Comparison of ENCODE assay signal across 1 cellular context in the genomic region with DNA sequence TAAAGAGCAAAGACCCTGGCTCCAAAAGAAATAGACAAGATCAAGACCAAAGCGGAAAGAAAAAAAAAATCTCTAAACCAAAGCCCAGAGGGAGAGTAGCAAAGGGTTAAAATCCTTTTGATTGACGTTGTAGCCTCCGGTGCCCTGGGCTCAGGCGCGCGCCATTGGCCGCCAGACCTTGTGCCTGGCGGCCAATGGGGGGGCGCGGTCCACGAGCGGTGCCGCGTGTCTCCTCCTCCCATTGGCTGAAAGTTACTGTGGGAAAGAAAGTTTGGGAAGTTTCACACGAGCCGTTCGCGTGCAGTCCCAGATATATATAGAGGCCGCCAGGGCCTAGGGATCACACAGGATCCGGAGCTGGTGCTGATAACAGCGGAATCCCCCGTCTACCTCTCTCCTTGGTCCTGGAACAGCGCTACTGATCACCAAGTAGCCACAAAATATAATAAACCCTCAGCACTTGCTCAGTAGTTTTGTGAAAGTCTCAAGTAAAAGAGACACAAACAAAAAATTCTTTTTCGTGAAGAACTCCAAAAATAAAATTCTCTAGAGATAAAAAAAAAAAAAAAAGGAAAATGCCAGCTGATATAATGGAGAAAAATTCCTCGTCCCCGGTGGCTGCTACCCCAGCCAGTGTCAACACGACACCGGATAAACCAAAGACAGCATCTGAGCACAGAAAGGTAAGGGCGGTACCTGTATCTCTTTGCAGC.
TF ChIP-seq lines count a peak whose summit lies in the region.

A gene with protein sequence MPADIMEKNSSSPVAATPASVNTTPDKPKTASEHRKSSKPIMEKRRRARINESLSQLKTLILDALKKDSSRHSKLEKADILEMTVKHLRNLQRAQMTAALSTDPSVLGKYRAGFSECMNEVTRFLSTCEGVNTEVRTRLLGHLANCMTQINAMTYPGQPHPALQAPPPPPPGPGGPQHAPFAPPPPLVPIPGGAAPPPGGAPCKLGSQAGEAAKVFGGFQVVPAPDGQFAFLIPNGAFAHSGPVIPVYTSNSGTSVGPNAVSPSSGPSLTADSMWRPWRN (plus strand): TSS at position 343 of the 713 bp plus-strand sequence. CDS start 233 bp downstream, at position 576.

TF ChIP-seq in HepG2, 621 proteins besides CTCF, POLR2A, EP300 and RAD21 (continued from another document and continues in another):
- TF ChIP-seq ZNF550 (CRISPR knock-in tag; IDR thresholded peaks at IDR 0.05; ENCODE audit: borderline replicate concordance) (no peak), ZNF232 (CRISPR knock-in tag; IDR thresholded peaks at IDR 0.05; ENCODE audit: borderline replicate concordance) (peak; percentile 94; the same call in 1 of the 2 replicates), NR2F1 (CRISPR knock-in tag; IDR thresholded peaks at IDR 0.05) (no peak), NBN (conservative IDR thresholded peaks at IDR 0.05) (no peak), YEATS2 (CRISPR knock-in tag; IDR thresholded peaks at IDR 0.05; ENCODE audit: borderline replicate concordance) (peak; percentile 85; the same call in 1 of the 2 replicates), ZFP90 (CRISPR knock-in tag; IDR thresholded peaks at IDR 0.05; ENCODE audit: borderline replicate concordance) (peak; percentile 59), KLF11 (CRISPR knock-in tag; IDR thresholded peaks at IDR 0.05) (peak; percentile 34; the same call in 1 of the 2 replicates), NFKB2 (CRISPR knock-in tag; IDR thresholded peaks at IDR 0.05; ENCODE audit: borderline replicate concordance) (peak; percentile 86), XBP1 (CRISPR knock-in tag; IDR thresholded peaks at IDR 0.05) (peak; percentile 66; the same call in 1 of the 2 replicates), NCOR1 (IDR thresholded peaks at IDR 0.05; ENCODE audit: borderline replicate concordance, low read length) (peak; percentile 28; the same call in 1 of the 2 replicates), CREB1 (IDR thresholded peaks at IDR 0.05) (peak; percentile 63), CREB1 (CRISPR knock-in tag; IDR thresholded peaks at IDR 0.05) (peak; percentile 76), MTF1 (CRISPR knock-in tag; IDR thresholded peaks at IDR 0.05) (peak; percentile 93), NFYC (CRISPR knock-in tag; IDR thresholded peaks at IDR 0.05) (peak; percentile 89), ZNF629 (CRISPR knock-in tag; conservative IDR thresholded peaks at IDR 0.05) (peak; percentile 53), SRSF4 (IDR thresholded peaks at IDR 0.05; ENCODE audit: low read depth, low read length, poor library complexity, severe bottlenecking) (no peak), HMG20A (CRISPR knock-in tag; IDR thresholded peaks at IDR 0.05; ENCODE audit: borderline replicate concordance) (peak; percentile 40; the same call in 1 of the 2 replicates), MTA3 (CRISPR knock-in tag; IDR thresholded peaks at IDR 0.05) (no peak), MEIS2 (CRISPR knock-in tag; IDR thresholded peaks at IDR 0.05) (peak; percentile 86), SIX1 (CRISPR knock-in tag; IDR thresholded peaks at IDR 0.05; ENCODE audit: borderline replicate concordance) (peak; percentile 47; the same call in 1 of the 2 replicates), ZFP36L1 (CRISPR knock-in tag; IDR thresholded peaks at IDR 0.05) (peak; percentile 89; the same call in 1 of the 2 replicates), ZNF256 (CRISPR knock-in tag; conservative IDR thresholded peaks at IDR 0.05) (peak; percentile 84; the same call in 1 of the 2 replicates), PRPF4 (IDR thresholded peaks at IDR 0.05; ENCODE audit: low read depth, low read length, poor library complexity, severe bottlenecking) (no peak), ETV6 (CRISPR knock-in tag; conservative IDR thresholded peaks at IDR 0.05) (0 out of 2 replicates have a peak, but pooled peaks have one; percentile 73), ZNF572 (CRISPR knock-in tag; IDR thresholded peaks at IDR 0.05) (no peak), IRF2 (CRISPR knock-in tag; IDR thresholded peaks at IDR 0.05) (peak; percentile 90), NFKBIZ (CRISPR knock-in tag; IDR thresholded peaks at IDR 0.05) (peak; percentile 59; the same call in 1 of the 2 replicates), NR2F6 (IDR thresholded peaks at IDR 0.05) (no peak), NR2F6 (CRISPR knock-in tag; IDR thresholded peaks at IDR 0.05) (peak; percentile 38; the same call in 1 of the 2 replicates), SALL1 (CRISPR knock-in tag; IDR thresholded peaks at IDR 0.05) (peak; percentile 88), MED1 (CRISPR knock-in tag; IDR thresholded peaks at IDR 0.05) (peak; percentile 89), ARHGAP35 (CRISPR knock-in tag; IDR thresholded peaks at IDR 0.05; ENCODE audit: borderline replicate concordance) (no peak), NR1H2 (CRISPR knock-in tag; IDR thresholded peaks at IDR 0.05; ENCODE audit: borderline replicate concordance, low read depth) (no peak), TOPORS (CRISPR knock-in tag; IDR thresholded peaks at IDR 0.05) (0 out of 2 replicates have a peak, but pooled peaks have one; percentile 54)
- TF ChIP-seq, protein P1, sequence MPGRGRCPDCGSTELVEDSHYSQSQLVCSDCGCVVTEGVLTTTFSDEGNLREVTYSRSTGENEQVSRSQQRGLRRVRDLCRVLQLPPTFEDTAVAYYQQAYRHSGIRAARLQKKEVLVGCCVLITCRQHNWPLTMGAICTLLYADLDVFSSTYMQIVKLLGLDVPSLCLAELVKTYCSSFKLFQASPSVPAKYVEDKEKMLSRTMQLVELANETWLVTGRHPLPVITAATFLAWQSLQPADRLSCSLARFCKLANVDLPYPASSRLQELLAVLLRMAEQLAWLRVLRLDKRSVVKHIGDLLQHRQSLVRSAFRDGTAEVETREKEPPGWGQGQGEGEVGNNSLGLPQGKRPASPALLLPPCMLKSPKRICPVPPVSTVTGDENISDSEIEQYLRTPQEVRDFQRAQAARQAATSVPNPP (CRISPR knock-in tag; IDR thresholded peaks at IDR 0.05): peak; percentile 90; the same call in 1 of the 2 replicates
- TF ChIP-seq, protein P2, sequence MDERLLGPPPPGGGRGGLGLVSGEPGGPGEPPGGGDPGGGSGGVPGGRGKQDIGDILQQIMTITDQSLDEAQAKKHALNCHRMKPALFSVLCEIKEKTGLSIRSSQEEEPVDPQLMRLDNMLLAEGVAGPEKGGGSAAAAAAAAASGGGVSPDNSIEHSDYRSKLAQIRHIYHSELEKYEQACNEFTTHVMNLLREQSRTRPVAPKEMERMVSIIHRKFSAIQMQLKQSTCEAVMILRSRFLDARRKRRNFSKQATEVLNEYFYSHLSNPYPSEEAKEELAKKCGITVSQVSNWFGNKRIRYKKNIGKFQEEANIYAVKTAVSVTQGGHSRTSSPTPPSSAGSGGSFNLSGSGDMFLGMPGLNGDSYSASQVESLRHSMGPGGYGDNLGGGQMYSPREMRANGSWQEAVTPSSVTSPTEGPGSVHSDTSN (CRISPR knock-in tag; IDR thresholded peaks at IDR 0.05): peak; percentile 83
- TF ChIP-seq, protein P3, sequence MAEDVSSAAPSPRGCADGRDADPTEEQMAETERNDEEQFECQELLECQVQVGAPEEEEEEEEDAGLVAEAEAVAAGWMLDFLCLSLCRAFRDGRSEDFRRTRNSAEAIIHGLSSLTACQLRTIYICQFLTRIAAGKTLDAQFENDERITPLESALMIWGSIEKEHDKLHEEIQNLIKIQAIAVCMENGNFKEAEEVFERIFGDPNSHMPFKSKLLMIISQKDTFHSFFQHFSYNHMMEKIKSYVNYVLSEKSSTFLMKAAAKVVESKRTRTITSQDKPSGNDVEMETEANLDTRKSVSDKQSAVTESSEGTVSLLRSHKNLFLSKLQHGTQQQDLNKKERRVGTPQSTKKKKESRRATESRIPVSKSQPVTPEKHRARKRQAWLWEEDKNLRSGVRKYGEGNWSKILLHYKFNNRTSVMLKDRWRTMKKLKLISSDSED (CRISPR knock-in tag; IDR thresholded peaks at IDR 0.05): no peak
- TF ChIP-seq, protein P4, sequence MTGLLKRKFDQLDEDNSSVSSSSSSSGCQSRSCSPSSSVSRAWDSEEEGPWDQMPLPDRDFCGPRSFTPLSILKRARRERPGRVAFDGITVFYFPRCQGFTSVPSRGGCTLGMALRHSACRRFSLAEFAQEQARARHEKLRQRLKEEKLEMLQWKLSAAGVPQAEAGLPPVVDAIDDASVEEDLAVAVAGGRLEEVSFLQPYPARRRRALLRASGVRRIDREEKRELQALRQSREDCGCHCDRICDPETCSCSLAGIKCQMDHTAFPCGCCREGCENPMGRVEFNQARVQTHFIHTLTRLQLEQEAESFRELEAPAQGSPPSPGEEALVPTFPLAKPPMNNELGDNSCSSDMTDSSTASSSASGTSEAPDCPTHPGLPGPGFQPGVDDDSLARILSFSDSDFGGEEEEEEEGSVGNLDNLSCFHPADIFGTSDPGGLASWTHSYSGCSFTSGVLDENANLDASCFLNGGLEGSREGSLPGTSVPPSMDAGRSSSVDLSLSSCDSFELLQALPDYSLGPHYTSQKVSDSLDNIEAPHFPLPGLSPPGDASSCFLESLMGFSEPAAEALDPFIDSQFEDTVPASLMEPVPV (CRISPR knock-in tag; IDR thresholded peaks at IDR 0.05): peak; percentile 69; the same call in 1 of the 2 replicates
- TF ChIP-seq, protein P5, sequence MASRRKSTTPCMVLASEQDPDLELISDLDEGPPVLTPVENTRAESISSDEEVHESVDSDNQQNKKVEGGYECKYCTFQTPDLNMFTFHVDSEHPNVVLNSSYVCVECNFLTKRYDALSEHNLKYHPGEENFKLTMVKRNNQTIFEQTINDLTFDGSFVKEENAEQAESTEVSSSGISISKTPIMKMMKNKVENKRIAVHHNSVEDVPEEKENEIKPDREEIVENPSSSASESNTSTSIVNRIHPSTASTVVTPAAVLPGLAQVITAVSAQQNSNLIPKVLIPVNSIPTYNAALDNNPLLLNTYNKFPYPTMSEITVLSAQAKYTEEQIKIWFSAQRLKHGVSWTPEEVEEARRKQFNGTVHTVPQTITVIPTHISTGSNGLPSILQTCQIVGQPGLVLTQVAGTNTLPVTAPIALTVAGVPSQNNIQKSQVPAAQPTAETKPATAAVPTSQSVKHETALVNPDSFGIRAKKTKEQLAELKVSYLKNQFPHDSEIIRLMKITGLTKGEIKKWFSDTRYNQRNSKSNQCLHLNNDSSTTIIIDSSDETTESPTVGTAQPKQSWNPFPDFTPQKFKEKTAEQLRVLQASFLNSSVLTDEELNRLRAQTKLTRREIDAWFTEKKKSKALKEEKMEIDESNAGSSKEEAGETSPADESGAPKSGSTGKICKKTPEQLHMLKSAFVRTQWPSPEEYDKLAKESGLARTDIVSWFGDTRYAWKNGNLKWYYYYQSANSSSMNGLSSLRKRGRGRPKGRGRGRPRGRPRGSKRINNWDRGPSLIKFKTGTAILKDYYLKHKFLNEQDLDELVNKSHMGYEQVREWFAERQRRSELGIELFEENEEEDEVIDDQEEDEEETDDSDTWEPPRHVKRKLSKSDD (CRISPR knock-in tag; IDR thresholded peaks at IDR 0.05; ENCODE audit: low read depth): 0 out of 2 replicates have a peak, but pooled peaks have one; percentile 57
- TF ChIP-seq, protein P6, sequence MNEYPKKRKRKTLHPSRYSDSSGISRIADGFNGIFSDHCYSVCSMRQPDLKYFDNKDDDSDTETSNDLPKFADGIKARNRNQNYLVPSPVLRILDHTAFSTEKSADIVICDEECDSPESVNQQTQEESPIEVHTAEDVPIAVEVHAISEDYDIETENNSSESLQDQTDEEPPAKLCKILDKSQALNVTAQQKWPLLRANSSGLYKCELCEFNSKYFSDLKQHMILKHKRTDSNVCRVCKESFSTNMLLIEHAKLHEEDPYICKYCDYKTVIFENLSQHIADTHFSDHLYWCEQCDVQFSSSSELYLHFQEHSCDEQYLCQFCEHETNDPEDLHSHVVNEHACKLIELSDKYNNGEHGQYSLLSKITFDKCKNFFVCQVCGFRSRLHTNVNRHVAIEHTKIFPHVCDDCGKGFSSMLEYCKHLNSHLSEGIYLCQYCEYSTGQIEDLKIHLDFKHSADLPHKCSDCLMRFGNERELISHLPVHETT (CRISPR knock-in tag; conservative IDR thresholded peaks at IDR 0.05): peak; percentile 57; the same call in 1 of the 2 replicates
- TF ChIP-seq, protein P7, sequence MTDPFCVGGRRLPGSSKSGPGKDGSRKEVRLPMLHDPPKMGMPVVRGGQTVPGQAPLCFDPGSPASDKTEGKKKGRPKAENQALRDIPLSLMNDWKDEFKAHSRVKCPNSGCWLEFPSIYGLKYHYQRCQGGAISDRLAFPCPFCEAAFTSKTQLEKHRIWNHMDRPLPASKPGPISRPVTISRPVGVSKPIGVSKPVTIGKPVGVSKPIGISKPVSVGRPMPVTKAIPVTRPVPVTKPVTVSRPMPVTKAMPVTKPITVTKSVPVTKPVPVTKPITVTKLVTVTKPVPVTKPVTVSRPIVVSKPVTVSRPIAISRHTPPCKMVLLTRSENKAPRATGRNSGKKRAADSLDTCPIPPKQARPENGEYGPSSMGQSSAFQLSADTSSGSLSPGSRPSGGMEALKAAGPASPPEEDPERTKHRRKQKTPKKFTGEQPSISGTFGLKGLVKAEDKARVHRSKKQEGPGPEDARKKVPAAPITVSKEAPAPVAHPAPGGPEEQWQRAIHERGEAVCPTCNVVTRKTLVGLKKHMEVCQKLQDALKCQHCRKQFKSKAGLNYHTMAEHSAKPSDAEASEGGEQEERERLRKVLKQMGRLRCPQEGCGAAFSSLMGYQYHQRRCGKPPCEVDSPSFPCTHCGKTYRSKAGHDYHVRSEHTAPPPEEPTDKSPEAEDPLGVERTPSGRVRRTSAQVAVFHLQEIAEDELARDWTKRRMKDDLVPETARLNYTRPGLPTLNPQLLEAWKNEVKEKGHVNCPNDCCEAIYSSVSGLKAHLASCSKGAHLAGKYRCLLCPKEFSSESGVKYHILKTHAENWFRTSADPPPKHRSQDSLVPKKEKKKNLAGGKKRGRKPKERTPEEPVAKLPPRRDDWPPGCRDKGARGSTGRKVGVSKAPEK (CRISPR knock-in tag; IDR thresholded peaks at IDR 0.05; ENCODE audit: borderline replicate concordance): peak; percentile 64; the same call in 1 of the 2 replicates
- TF ChIP-seq, protein P8, sequence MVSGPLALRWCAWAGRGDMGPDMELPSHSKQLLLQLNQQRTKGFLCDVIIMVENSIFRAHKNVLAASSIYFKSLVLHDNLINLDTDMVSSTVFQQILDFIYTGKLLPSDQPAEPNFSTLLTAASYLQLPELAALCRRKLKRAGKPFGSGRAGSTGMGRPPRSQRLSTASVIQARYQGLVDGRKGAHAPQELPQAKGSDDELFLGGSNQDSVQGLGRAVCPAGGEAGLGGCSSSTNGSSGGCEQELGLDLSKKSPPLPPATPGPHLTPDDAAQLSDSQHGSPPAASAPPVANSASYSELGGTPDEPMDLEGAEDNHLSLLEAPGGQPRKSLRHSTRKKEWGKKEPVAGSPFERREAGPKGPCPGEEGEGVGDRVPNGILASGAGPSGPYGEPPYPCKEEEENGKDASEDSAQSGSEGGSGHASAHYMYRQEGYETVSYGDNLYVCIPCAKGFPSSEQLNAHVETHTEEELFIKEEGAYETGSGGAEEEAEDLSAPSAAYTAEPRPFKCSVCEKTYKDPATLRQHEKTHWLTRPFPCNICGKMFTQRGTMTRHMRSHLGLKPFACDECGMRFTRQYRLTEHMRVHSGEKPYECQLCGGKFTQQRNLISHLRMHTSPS (CRISPR knock-in tag; IDR thresholded peaks at IDR 0.05; ENCODE audit: low read depth): 0 out of 2 replicates have a peak, but pooled peaks have one; percentile 16
- TF ChIP-seq, protein P9, sequence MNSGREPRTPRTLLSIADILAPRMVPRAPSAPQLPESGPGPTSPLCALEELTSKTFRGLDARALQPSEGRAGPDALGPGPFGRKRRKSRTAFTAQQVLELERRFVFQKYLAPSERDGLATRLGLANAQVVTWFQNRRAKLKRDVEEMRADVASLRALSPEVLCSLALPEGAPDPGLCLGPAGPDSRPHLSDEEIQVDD (CRISPR knock-in tag; IDR thresholded peaks at IDR 0.05; ENCODE audit: borderline replicate concordance): peak; percentile 43; the same call in 1 of the 2 replicates
- TF ChIP-seq, protein P10, sequence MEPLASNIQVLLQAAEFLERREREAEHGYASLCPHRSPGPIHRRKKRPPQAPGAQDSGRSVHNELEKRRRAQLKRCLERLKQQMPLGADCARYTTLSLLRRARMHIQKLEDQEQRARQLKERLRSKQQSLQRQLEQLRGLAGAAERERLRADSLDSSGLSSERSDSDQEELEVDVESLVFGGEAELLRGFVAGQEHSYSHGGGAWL (CRISPR knock-in tag; IDR thresholded peaks at IDR 0.05): peak; percentile 82
